ENCODE assay signal across 1 cellular context in genomic region chr2:187138240-187138639, GRCh38.
TF ChIP-seq lines count a peak whose summit lies in the region.

No MANE protein-coding gene starts in this region.

TF ChIP-seq in GM12878, 131 proteins besides CTCF, POLR2A, EP300 and RAD21 (continued from another document):
- TF ChIP-seq ELK1 (IDR thresholded peaks at IDR 0.05; ENCODE audit: low read depth, low read length) (no peak), DPF2 (IDR thresholded peaks at IDR 0.05) (no peak), YY1 (IDR thresholded peaks at IDR 0.05; ENCODE audit: low read depth, low read length) (0 out of 2 replicates have a peak, but pooled peaks have one; percentile 32), SKIL (IDR thresholded peaks at IDR 0.05; ENCODE audit: low read depth, poor library complexity, severe bottlenecking) (no peak), SMC3 (IDR thresholded peaks at IDR 0.05; ENCODE audit: borderline replicate concordance, low read length) (peak; percentile 56; the same call in 1 of the 2 replicates), GABPA (IDR thresholded peaks at IDR 0.05; ENCODE audit: low read depth) (no peak), RBBP5 (conservative IDR thresholded peaks at IDR 0.05) (no peak), SIN3A (IDR thresholded peaks at IDR 0.05; ENCODE audit: low read depth, low read length) (no peak), RCOR1 (conservative IDR thresholded peaks at IDR 0.05; ENCODE audit: low read depth, low read length) (no peak), NR2C1 (IDR thresholded peaks at IDR 0.05) (no peak)
